Comparison of ENCODE assay signal across 18 cellular contexts in the genomic region with DNA sequence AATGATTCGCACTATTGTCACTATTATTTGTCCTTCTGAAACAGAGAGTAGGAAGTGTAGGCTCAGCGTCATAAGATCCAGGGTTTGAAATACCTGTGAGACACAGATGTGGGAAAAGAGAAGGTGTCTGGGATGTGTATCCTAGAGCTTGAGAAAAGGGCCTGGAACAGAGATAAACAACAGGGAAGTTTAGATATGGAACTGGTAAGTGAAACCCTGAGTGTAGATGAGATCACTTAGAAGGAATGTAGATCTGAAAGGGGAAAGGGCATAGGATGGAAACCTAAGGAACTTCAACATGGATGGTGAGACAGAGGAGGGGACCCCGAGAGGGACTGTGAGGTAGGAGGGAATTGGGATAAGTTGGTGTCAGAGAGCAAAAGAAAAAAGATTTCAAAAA.
"Had no signal": no experiment of that assay in that cellular context is flagged by ENCODE, and none has a peak within 500 bp of the region (broad histone marks: within the 10 kb centered on the region; RNA-seq: fewer than 3 reads in every experiment).

No MANE protein-coding gene starts in this region.

- H3K27me3 ChIP-seq: adrenal gland, colonic mucosa, gastrocnemius medialis, thyroid gland, uterus had no signal

- H3K36me3 ChIP-seq: adrenal gland, colonic mucosa, gastrocnemius medialis, heart left ventricle, thyroid gland, uterus had no signal

- H3K27ac ChIP-seq: adrenal gland, colonic mucosa, gastrocnemius medialis, heart left ventricle, thyroid gland, uterus had no signal

- H3K36me3 Mint-ChIP-seq: activated CD4-positive, alpha-beta memory T cell treated with anti-CD3 and anti-CD28 coated beads for 36 hours; activated naive CD4-positive, alpha-beta T cell treated with anti-CD3 and anti-CD28 coated beads, Interleukin-2, amount 50 U/mL, for 72 hours; immature natural killer cell had no signal

- H3K4me1 Mint-ChIP-seq: activated B cell treated with CpG ODN at 0.5 μM for 24 hours, immature natural killer cell had no signal

- H3K4me3 Mint-ChIP-seq: activated B cell treated with CpG ODN at 0.5 μM for 24 hours; activated CD4-positive, alpha-beta memory T cell treated with anti-CD3 and anti-CD28 coated beads for 36 hours; activated T-helper 1 cell treated with anti-CD3 and anti-CD28 coated beads, Interleukin-12 subunit alpha, Interleukin-12 subunit beta, Interleukin-2, Interleukin-4 antibody, amounts not matched to agents 30 ng/mL and 10 ng/mL and 1 ng/mL, durations not matched to agents 14 hours and 24 hours and 36 hours; immature natural killer cell; nephron progenitor cell had no signal

- H3K9me3 Mint-ChIP-seq: activated B cell treated with CpG ODN at 0.5 μM for 24 hours; activated CD4-positive, alpha-beta memory T cell treated with anti-CD3 and anti-CD28 coated beads for 36 hours; activated naive CD4-positive, alpha-beta T cell treated with anti-CD3 and anti-CD28 coated beads, Interleukin-2, amount 50 U/mL, for 72 hours; activated T-helper 1 cell treated with anti-CD3 and anti-CD28 coated beads, Interleukin-12 subunit alpha, Interleukin-12 subunit beta, Interleukin-2, Interleukin-4 antibody, amounts not matched to agents 30 ng/mL and 10 ng/mL and 1 ng/mL, durations not matched to agents 14 hours and 24 hours and 36 hours; nephron progenitor cell had no signal

- H3K4me3 ChIP-seq: adrenal gland, colonic mucosa, gastrocnemius medialis, heart left ventricle, thyroid gland, uterus had no signal

- H3K4me1 ChIP-seq: adrenal gland, colonic mucosa, gastrocnemius medialis, heart left ventricle, thyroid gland, uterus had no signal

- DNase-seq: activated B cell treated with CpG ODN at 0.5 μM for 24 hours; activated CD4-positive, alpha-beta memory T cell treated with anti-CD3 and anti-CD28 coated beads for 36 hours; activated CD4-positive, alpha-beta T cell treated with anti-CD3 and anti-CD28 coated beads for 4 hours; activated gamma-delta T cell treated with Interleukin-2 at 50 U/mL for 16 hours; activated T-cell treated with anti-CD3 and anti-CD28 coated beads for 4 hours; adrenal gland; colonic mucosa; gastrocnemius medialis; heart left ventricle; immature natural killer cell; kidney glomerular epithelial cell; nephron progenitor cell; stimulated activated CD4-positive, alpha-beta T cell treated with anti-CD3 and anti-CD28 coated beads, Interleukin-2, amount 100 ng/mL, for 24 hours; stimulated activated naive CD4-positive, alpha-beta T cell treated with Interleukin-2 at 50 U/mL for 16 hours; thyroid gland; uterus had no signal

- H3K27ac Mint-ChIP-seq: activated B cell treated with CpG ODN at 0.5 μM for 24 hours; activated CD4-positive, alpha-beta memory T cell treated with anti-CD3 and anti-CD28 coated beads for 36 hours; activated naive CD4-positive, alpha-beta T cell treated with anti-CD3 and anti-CD28 coated beads, Interleukin-2, amount 50 U/mL, for 72 hours; activated T-helper 1 cell treated with anti-CD3 and anti-CD28 coated beads, Interleukin-12 subunit alpha, Interleukin-12 subunit beta, Interleukin-2, Interleukin-4 antibody, amounts not matched to agents 30 ng/mL and 10 ng/mL and 1 ng/mL, durations not matched to agents 14 hours and 24 hours and 36 hours; immature natural killer cell; nephron progenitor cell had no signal

- H3K9me3 ChIP-seq: adrenal gland, colonic mucosa, gastrocnemius medialis, heart left ventricle, thyroid gland, uterus had no signal
